Comparison of ENCODE assay signal across 2 cellular contexts in the genomic region with DNA sequence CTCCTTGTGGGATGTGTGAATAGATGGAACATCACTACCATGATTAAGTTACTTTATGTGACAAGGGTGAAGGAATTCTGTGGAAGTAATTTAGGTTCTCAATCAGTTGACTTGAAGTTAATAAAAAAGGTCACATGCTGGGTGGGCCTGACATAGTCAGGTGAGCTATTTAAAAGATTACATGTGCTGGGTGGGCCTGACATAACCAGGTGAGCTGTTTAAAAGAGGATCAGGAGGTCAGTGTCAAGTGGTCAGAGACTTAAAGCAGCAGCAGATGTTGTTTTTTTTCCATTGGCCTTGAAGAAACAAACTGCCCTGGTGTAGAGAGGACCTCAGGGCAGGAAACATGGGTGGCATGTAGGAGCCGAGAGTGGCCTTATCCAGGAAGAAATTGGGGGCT.
TF ChIP-seq lines count a peak whose summit lies in the region.

No MANE protein-coding gene starts in this region.

TF ChIP-seq in HEK293, 187 proteins besides CTCF, POLR2A, EP300 and RAD21:
- TF ChIP-seq, protein P1, sequence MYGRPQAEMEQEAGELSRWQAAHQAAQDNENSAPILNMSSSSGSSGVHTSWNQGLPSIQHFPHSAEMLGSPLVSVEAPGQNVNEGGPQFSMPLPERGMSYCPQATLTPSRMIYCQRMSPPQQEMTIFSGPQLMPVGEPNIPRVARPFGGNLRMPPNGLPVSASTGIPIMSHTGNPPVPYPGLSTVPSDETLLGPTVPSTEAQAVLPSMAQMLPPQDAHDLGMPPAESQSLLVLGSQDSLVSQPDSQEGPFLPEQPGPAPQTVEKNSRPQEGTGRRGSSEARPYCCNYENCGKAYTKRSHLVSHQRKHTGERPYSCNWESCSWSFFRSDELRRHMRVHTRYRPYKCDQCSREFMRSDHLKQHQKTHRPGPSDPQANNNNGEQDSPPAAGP (tag by site-specific recombination; IDR thresholded peaks at IDR 0.05): no peak
- peak; percentile 82 for TF ChIP-seq ZNF10 (tag by site-specific recombination; IDR thresholded peaks at IDR 0.05)
- no peak for TF ChIP-seq ZNF214 (tag by site-specific recombination; IDR thresholded peaks at IDR 0.05; ENCODE audit: borderline replicate concordance)

TF ChIP-seq in K562, 482 proteins besides CTCF, POLR2A, EP300 and RAD21:
- TF ChIP-seq ZNF134 (CRISPR knock-in tag; conservative IDR thresholded peaks at IDR 0.05) (peak; percentile 84), SOX6 (IDR thresholded peaks at IDR 0.05) (no peak)
